ENCODE assay signal across 8 cellular contexts in genomic region chr15:70099167-70099965, GRCh38. TPM values are rescaled to one million over a fixed set of nuclear protein-coding genes. Genes with fewer than 3 reads are reported as not detected.
DNase-seq lines count a peak whose midpoint lies in the region; ATAC-seq and TF ChIP-seq lines count a peak whose summit lies in the region.

No MANE protein-coding gene starts in this region.

- peak; percentile 57 for ATAC-seq in GM21717 (IDR thresholded peaks at IDR 0.05; ENCODE audit: unreplicated experiment)

- H3K9me3 ChIP-seq in esophagus (ENCODE audit: control insufficient read depth in 2 of 2, insufficient read depth in 1 of 2, low read depth in 1 of 2, low read length in 1 of 2) (no peaks in the 10 kb centered on the region), mucosa of stomach (ENCODE audit: control insufficient read depth, low read length) (no peaks in the 10 kb centered on the region)

- 1% methylated on average over 64 to 69 of the region's 69 CpGs for WGBS in esophagus, 2 donors

- DNase-seq in DMS153 (lab: John Stamatoyannopoulos, UW) (peak; percentile 95), KG1 (lab: John Stamatoyannopoulos, UW) (peak; percentile 97)
- DNase-seq in activated T-cell treated with anti-CD3 and anti-CD28 coated beads, Interleukin-2, amount 50 U/mL, for 48 hours, result peak; percentile 100
- DNase-seq in stimulated activated CD8-positive, alpha-beta memory T cell treated with anti-CD3 and anti-CD28 coated beads, Interleukin-4, amount 100 ng/mL, for 48 hours, result peak; percentile 100

- H3K27me3 ChIP-seq in esophagus (ENCODE audit: control insufficient read depth in 1 of 2, insufficient read depth in 2 of 2, low read length in 2 of 2) (no peaks in the 10 kb centered on the region), mucosa of stomach (ENCODE audit: control insufficient read depth, insufficient read depth, low read length) (peaks cover 9% of the 10 kb centered on the region)

- H3K36me3 ChIP-seq in esophagus (ENCODE audit: control insufficient read depth in 2 of 2, insufficient read depth in 2 of 2, low read length in 1 of 2) (no peaks in the 10 kb centered on the region), mucosa of stomach (ENCODE audit: control insufficient read depth, insufficient read depth, low read length) (no peaks in the 10 kb centered on the region)

- peak overlapping the region; percentile 63 to 70 for H3K4me3 ChIP-seq in esophagus (ENCODE audit: low read depth in 1 of 2, low read length in 2 of 2)
- H3K4me3 ChIP-seq in mucosa of stomach (ENCODE audit: low read length), result peak overlapping the region; percentile 31

- H3K4me1 ChIP-seq in esophagus (ENCODE audit: control insufficient read depth in 2 of 2, insufficient read depth in 2 of 2, low read length in 1 of 2), result peaks cover 2 to 7% of the 10 kb centered on the region in 2 donors
- peaks cover 41% of the 10 kb centered on the region for H3K4me1 ChIP-seq in mucosa of stomach (ENCODE audit: control insufficient read depth, insufficient read depth, low read length)

- peak overlapping the region; percentile 91 to 94 for H3K27ac ChIP-seq in esophagus (ENCODE audit: low read depth in 2 of 2, low read length in 1 of 2)

- H3K9ac ChIP-seq in mucosa of stomach (ENCODE audit: low read length), result peak overlapping the region; percentile 73

TF ChIP-seq in PFSK-1, 5 proteins besides CTCF, POLR2A, EP300 and RAD21:
- TF ChIP-seq TAF1 (IDR thresholded peaks at IDR 0.05; ENCODE audit: borderline replicate concordance, insufficient read depth, low read length) (peak; percentile 70; the same call in 1 of the 2 replicates), FOXP2 (optimal IDR thresholded peaks at IDR 0.05; ENCODE audit: borderline replicate concordance, extremely low read depth, extremely low read length, insufficient read depth) (no peak), REST (IDR thresholded peaks at IDR 0.05; ENCODE audit: insufficient read depth in 1 of 2, low read depth in 2 of 2, low read length in 2 of 2) (no peak; a peak in 1 of 4 replicates), POLR2AphosphoS5 (IDR thresholded peaks at IDR 0.05; ENCODE audit: low read depth, low read length) (peak; percentile 93), SIN3A (IDR thresholded peaks at IDR 0.05; ENCODE audit: borderline replicate concordance, insufficient read depth, low read length) (peak; percentile 85; the same call in 1 of the 2 replicates)
TF ChIP-seq in PFSK-1: peak in this region for 3.

RNA-seq across cellular contexts. Expression of gene TLE3, which starts 1.6 kb away (rescaled TPM):
- polyA plus RNA-seq in PFSK-1 (2012; ENCODE audit: insufficient read length, low read depth), result 150 TPM
- polyA plus RNA-seq in esophagus, result 10 to 100 TPM; 33.1 to 43.9 TPM

Comparison
In these comparisons a context has a peak if more than half of its experiments do, and no peak if none do; other contexts are left out.
1. Peak in every context shown above with its lines: DNase-seq, ATAC-seq, H3K4me3 ChIP-seq and H3K27ac ChIP-seq.